In genomic region chr22:42560781-42561180, GRCh38 we compare ENCODE assay signal across 8 cellular contexts. TPM values are rescaled to one million over a fixed set of nuclear protein-coding genes. Genes with fewer than 3 reads are reported as not detected.
DNase-seq lines count a peak whose midpoint lies in the region; ATAC-seq and TF ChIP-seq lines count a peak whose summit lies in the region.

No MANE protein-coding gene starts in this region.

- no peaks in the 10 kb centered on the region for H4K20me1 ChIP-seq in mammary epithelial cell (ENCODE audit: insufficient read depth, low read length)

- H3K4me2 ChIP-seq in mammary epithelial cell (ENCODE audit: insufficient read depth, low read depth, low read length) (no peak overlapping the region), mesenchymal stem cell (ENCODE audit: low read length, poor library complexity, severe bottlenecking) (no peak overlapping the region)

- CTCF ChIA-PET in mammary epithelial cell (lab: Charles Lee; ENCODE audit: low non-redundant PET) = interaction anchor here (0.6 kb wide), 1 partner anchor 911 kb away, joined by 4 read pairs; no protein-coding TSS in a partner anchor

- H2BK120ac ChIP-seq in mesenchymal stem cell (ENCODE audit: low read depth, low read length) = no peak overlapping the region

- no peak overlapping the region for H4K8ac ChIP-seq in mesenchymal stem cell (ENCODE audit: low read length)

- H3K9ac ChIP-seq in mammary epithelial cell (ENCODE audit: insufficient read depth, low read length) (no peak overlapping the region), mesenchymal stem cell (ENCODE audit: low read length) (no peak overlapping the region)

- dilution Hi-C loops in mammary epithelial cell (cut with HindIII; ENCODE audit: low sequenced_read_pairs) = no loop called here

- intact Hi-C loops in mammary epithelial cell (cut with micrococcal nuclease) = no loop called here

- no peaks in the 10 kb centered on the region for H3K79me1 ChIP-seq in mesenchymal stem cell (replicated peaks; ENCODE audit: low read length, poor library complexity, severe bottlenecking)

- no peak overlapping the region for H3K14ac ChIP-seq in mesenchymal stem cell (ENCODE audit: low read length in 2 of 2)

- whole genome bisulfite sequencing in mammary epithelial cell (ENCODE audit: low coverage, missing lambda C conversion rate) = 83% methylated on average over 5 of the region's 7 CpGs
- 71% methylated on average over 7 of the region's 7 CpGs for WGBS in mesenchymal stem cell

- TF ChIP-seq CTCF in mammary epithelial cell (conservative IDR thresholded peaks at IDR 0.05 in 1 of 2, IDR thresholded peaks at IDR 0.05 in 1 of 2; ENCODE audit: extremely low read depth in 1 of 2, insufficient read depth in 1 of 2, low read depth in 1 of 2, low read length in 2 of 2) = peak; percentile 22 to 42

- H3K36me3 ChIP-seq in mammary epithelial cell (ENCODE audit: insufficient read depth, low read length) (no peaks in the 10 kb centered on the region), mesenchymal stem cell (ENCODE audit: control insufficient read depth in 1 of 2, insufficient read depth in 2 of 2, low read depth in 1 of 2, low read length in 2 of 2) (peaks cover 0 to 7% of the 10 kb centered on the region in 2 experiments)

- H3K27ac ChIP-seq in mammary epithelial cell (ENCODE audit: insufficient read depth, low read depth, low read length) = no peak overlapping the region
- no peak overlapping the region for H3K27ac ChIP-seq in mesenchymal stem cell (ENCODE audit: low read length, poor library complexity, severe bottlenecking)

- H2AK5ac ChIP-seq in mesenchymal stem cell (ENCODE audit: low read length, severe bottlenecking) = no peak overlapping the region

- H3K23ac ChIP-seq in mesenchymal stem cell (ENCODE audit: low read length in 2 of 2) = no peak overlapping the region

- H3K9me3 ChIP-seq in mammary epithelial cell (replicated peaks; ENCODE audit: insufficient read depth, low read length) (no peaks in the 10 kb centered on the region), mesenchymal stem cell (ENCODE audit: control insufficient read depth, low read length) (no peaks in the 10 kb centered on the region)

- no peaks in the 10 kb centered on the region for H3K79me2 ChIP-seq in mammary epithelial cell (ENCODE audit: insufficient read depth, low read length)

- no peak overlapping the region for H2BK15ac ChIP-seq in mesenchymal stem cell (ENCODE audit: low read depth, poor library complexity, severe bottlenecking)

- no peak overlapping the region for H3K4ac ChIP-seq in mesenchymal stem cell (ENCODE audit: low read depth in 1 of 2, low read length in 2 of 2)

- ATAC-seq in HG02763 (IDR thresholded peaks at IDR 0.05; ENCODE audit: unreplicated experiment) = no peak
- ATAC-seq in GM21528 (IDR thresholded peaks at IDR 0.05; ENCODE audit: low FRiP score, unreplicated experiment) = no peak
- no peak for ATAC-seq in HG02938 (IDR thresholded peaks at IDR 0.05; ENCODE audit: unreplicated experiment)

- in situ Hi-C loops in KBM-7 (cut with MboI; ENCODE audit: low pct_unique_long_range_greater_than_20kb, low sequenced_read_pairs) = no loop called here
- in situ Hi-C loops in mammary epithelial cell (cut with MboI; ENCODE audit: low sequenced_read_pairs in 2 of 2) = no loop called here

- H3K4me1 ChIP-seq in mammary epithelial cell (ENCODE audit: insufficient read depth, low read length) (peaks cover 5% of the 10 kb centered on the region), mesenchymal stem cell (ENCODE audit: control insufficient read depth, insufficient read depth, low read depth, low read length) (peaks cover 4% of the 10 kb centered on the region)

- no peak overlapping the region for H3K4me3 ChIP-seq in mammary epithelial cell (replicated peaks in 1 of 3; ENCODE audit: insufficient read depth in 1 of 3, low read depth in 2 of 3, low read length in 3 of 3)
- no peak overlapping the region for H3K4me3 ChIP-seq in mesenchymal stem cell (ENCODE audit: insufficient read depth in 1 of 2, low read depth in 1 of 2, low read length in 2 of 2)

- BruUV-seq in mammary epithelial cell (replicated peaks; lab: Mats Ljungman, UMichigan) = no TSS peak

- no peak overlapping the region for H2BK12ac ChIP-seq in mesenchymal stem cell (ENCODE audit: low read length in 2 of 2)

- no peaks in the 10 kb centered on the region for H3K27me3 ChIP-seq in mammary epithelial cell (ENCODE audit: insufficient read depth, low read length)
- no peaks in the 10 kb centered on the region for H3K27me3 ChIP-seq in mesenchymal stem cell (ENCODE audit: control insufficient read depth in 1 of 2, insufficient read depth in 1 of 2, low read length in 2 of 2)

- DNase-seq in D341Med (ENCODE audit: low spot score) (peak; percentile 62), KBM-7 (peak; percentile 44), mammary epithelial cell (no peak), mesenchymal stem cell (peak; percentile 14), retina (no peak)

- no peak overlapping the region for H3K18ac ChIP-seq in mesenchymal stem cell (ENCODE audit: low read depth in 1 of 2, low read length in 2 of 2)

- H2AFZ ChIP-seq in mammary epithelial cell (ENCODE audit: low read depth, low read length) (no peak overlapping the region), mesenchymal stem cell (ENCODE audit: low read depth, low read length) (no peak overlapping the region)

- no peak overlapping the region for H2BK5ac ChIP-seq in mesenchymal stem cell (ENCODE audit: low read depth, low read length, poor library complexity, severe bottlenecking)

- H4K91ac ChIP-seq in mesenchymal stem cell (ENCODE audit: low read length) = no peak overlapping the region

RNA-seq across cellular contexts. Expression of gene SERHL2, which starts 7.0 kb away (rescaled TPM):
- 1 to 10 TPM; 1.7 to 2.3 TPM for total RNA-seq in mammary epithelial cell
- 1.4 TPM for polyA plus RNA-seq in mammary epithelial cell
- polyA minus RNA-seq in mammary epithelial cell = not detected
- 2.5 TPM for polyA plus RNA-seq in mesenchymal stem cell (2013, experiment 1 of 2)
- 2.9 TPM for polyA plus RNA-seq in mesenchymal stem cell (2013, experiment 2 of 2)

RNA-seq across cellular contexts. Expression of gene RRP7A, which starts 41.2 kb away (rescaled TPM):
- total RNA-seq in mammary epithelial cell = 10 to 100 TPM; 34.3 to 68.4 TPM
- polyA plus RNA-seq in mammary epithelial cell = 33.7 TPM
- 21.9 TPM for polyA minus RNA-seq in mammary epithelial cell
- 13.8 TPM for polyA plus RNA-seq in mesenchymal stem cell (2013, experiment 1 of 2)
- polyA plus RNA-seq in mesenchymal stem cell (2013, experiment 2 of 2) = 14.4 TPM

RNA-seq across cellular contexts. Expression of gene POLDIP3, which starts 53.9 kb away (rescaled TPM):
- total RNA-seq in mammary epithelial cell = 10 to 100 TPM; 21.5 to 53.6 TPM
- polyA plus RNA-seq in mammary epithelial cell = 33.1 TPM
- 50.5 TPM for polyA minus RNA-seq in mammary epithelial cell
- 26.3 TPM for polyA plus RNA-seq in mesenchymal stem cell (2013, experiment 1 of 2)
- polyA plus RNA-seq in mesenchymal stem cell (2013, experiment 2 of 2) = 25.3 TPM

Comparison
In these comparisons a context has a peak if more than half of its experiments do, and no peak if none do; other contexts are left out.
1. DNase-seq: peak in D341Med (single experiment), KBM-7 (single experiment) and mesenchymal stem cell (single experiment); none in mammary epithelial cell (single experiment) and retina (single experiment).